Comparison of ENCODE assay signal across 1 cellular context in the genomic region with DNA sequence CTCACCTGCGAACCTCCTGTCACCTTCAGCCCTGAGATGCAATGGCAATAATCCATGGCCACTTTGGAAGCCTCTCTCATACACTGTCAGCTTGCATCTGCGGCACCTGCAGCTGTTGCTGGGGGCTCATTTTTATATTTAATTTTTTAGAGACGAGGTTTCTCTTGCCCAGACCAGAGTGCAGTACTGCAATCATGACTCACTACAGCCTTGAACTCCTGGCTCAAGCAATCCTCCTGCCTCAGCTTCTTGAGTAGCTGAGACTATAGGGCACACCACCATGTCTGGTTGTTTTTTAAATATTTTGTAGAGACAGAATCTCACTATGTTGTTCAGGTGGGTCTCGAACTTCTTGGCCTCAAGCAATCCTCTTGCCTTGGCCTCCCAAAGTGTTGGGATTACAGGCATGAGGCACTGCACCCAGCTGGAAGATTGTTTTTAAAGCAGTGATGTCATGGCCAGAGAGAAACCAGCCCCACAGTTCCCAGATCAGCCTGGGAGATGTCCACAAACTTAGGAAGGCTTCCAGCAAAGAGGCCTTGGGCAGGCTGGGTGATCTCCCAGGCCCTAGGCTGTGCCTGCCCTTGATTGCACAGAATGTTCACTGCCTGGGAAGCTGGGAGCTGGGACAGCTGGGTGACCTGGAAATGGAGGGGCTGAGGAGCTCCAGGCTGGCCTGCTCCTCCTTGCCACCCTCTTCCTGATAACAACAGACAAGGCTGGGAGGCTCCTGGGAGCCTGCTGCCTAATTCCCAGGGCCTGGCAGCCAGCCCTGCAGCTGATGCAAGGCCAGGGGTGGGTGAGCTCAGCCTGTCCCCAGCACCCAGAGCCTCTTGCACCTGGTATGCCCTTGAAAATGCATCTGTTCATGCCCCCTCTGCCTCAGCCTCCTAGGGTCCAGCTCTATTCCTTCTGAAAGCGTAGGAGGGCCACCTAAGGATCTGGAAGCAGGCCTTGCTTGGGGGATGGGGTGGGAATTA.
TF ChIP-seq lines count a peak whose summit lies in the region.

No MANE protein-coding gene starts in this region.

TF ChIP-seq in HEK293, 187 proteins besides CTCF, POLR2A, EP300 and RAD21 (continued from another document):
- TF ChIP-seq ZNF148 (tag by site-specific recombination; IDR thresholded peaks at IDR 0.05; ENCODE audit: borderline replicate concordance) (no peak), KLF17 (tag by site-specific recombination; IDR thresholded peaks at IDR 0.05) (no peak), ZNF140 (tag by site-specific recombination; IDR thresholded peaks at IDR 0.05) (no peak), BCL6B (tag by site-specific recombination; IDR thresholded peaks at IDR 0.05) (no peak), ZBTB7A (tag by site-specific recombination; IDR thresholded peaks at IDR 0.05; ENCODE audit: low read depth) (no peak), SCRT1 (tag by site-specific recombination; IDR thresholded peaks at IDR 0.05; ENCODE audit: borderline replicate concordance) (no peak), ZNF23 (tag by site-specific recombination; IDR thresholded peaks at IDR 0.05; ENCODE audit: borderline replicate concordance) (no peak), ZNF133 (tag by site-specific recombination; IDR thresholded peaks at IDR 0.05) (no peak), ZNF292 (tag by site-specific recombination; IDR thresholded peaks at IDR 0.05; ENCODE audit: borderline replicate concordance, low read depth) (no peak), ZNF670 (tag by site-specific recombination; IDR thresholded peaks at IDR 0.05; ENCODE audit: low read depth) (no peak), GLI2 (tag by site-specific recombination; IDR thresholded peaks at IDR 0.05; ENCODE audit: borderline replicate concordance, low read depth) (no peak), ZNF311 (tag by site-specific recombination; IDR thresholded peaks at IDR 0.05; ENCODE audit: borderline replicate concordance) (no peak), ZNF138 (tag by site-specific recombination; IDR thresholded peaks at IDR 0.05; ENCODE audit: borderline replicate concordance) (no peak), ZNF76 (tag by site-specific recombination; IDR thresholded peaks at IDR 0.05; ENCODE audit: borderline replicate concordance, low read depth) (peak; percentile 78; the same call in 1 of the 2 replicates), ZNF433 (tag by site-specific recombination; IDR thresholded peaks at IDR 0.05; ENCODE audit: low read depth) (no peak), ZNF623 (tag by site-specific recombination; IDR thresholded peaks at IDR 0.05) (no peak)
- TF ChIP-seq, protein P1, sequence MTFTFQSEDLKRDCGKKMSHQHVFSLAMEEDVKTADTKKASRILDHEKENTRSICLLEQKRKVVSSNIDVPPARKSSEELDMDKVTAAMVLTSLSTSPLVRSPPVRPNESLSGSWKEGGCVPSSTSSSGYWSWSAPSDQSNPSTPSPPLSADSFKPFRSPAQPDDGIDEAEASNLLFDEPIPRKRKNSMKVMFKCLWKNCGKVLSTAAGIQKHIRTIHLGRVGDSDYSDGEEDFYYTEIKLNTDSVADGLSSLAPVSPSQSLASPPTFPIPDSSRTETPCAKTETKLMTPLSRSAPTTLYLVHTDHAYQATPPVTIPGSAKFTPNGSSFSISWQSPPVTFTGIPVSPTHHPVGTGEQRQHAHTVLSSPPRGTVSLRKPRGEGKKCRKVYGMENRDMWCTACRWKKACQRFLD (tag by site-specific recombination; IDR thresholded peaks at IDR 0.05): no peak
- TF ChIP-seq, protein P2, sequence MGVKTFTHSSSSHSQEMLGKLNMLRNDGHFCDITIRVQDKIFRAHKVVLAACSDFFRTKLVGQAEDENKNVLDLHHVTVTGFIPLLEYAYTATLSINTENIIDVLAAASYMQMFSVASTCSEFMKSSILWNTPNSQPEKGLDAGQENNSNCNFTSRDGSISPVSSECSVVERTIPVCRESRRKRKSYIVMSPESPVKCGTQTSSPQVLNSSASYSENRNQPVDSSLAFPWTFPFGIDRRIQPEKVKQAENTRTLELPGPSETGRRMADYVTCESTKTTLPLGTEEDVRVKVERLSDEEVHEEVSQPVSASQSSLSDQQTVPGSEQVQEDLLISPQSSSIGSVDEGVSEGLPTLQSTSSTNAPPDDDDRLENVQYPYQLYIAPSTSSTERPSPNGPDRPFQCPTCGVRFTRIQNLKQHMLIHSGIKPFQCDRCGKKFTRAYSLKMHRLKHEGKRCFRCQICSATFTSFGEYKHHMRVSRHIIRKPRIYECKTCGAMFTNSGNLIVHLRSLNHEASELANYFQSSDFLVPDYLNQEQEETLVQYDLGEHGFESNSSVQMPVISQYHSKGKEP (tag by site-specific recombination; IDR thresholded peaks at IDR 0.05): peak; percentile 58; the same call in 1 of the 2 replicates
- TF ChIP-seq, protein P3, sequence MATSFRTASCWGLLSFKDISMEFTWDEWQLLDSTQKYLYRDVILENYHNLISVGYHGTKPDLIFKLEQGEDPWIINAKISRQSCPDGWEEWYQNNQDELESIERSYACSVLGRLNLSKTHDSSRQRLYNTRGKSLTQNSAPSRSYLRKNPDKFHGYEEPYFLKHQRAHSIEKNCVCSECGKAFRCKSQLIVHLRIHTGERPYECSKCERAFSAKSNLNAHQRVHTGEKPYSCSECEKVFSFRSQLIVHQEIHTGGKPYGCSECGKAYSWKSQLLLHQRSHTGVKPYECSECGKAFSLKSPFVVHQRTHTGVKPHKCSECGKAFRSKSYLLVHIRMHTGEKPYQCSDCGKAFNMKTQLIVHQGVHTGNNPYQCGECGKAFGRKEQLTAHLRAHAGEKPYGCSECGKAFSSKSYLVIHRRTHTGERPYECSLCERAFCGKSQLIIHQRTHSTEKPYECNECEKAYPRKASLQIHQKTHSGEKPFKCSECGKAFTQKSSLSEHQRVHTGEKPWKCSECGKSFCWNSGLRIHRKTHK (tag by site-specific recombination; IDR thresholded peaks at IDR 0.05): no peak
